Comparison of ENCODE assay signal across 22 cellular contexts in genomic region chr6:19317587-19317986, GRCh38.
"Had no signal": no experiment of that assay in that cellular context is flagged by ENCODE, and none has a peak within 500 bp of the region (broad histone marks: within the 10 kb centered on the region; RNA-seq: fewer than 3 reads in every experiment).

No MANE protein-coding gene starts in this region.

- H3K4me1 Mint-ChIP-seq: stimulated activated naive B cell treated with anti-CD40 and anti-IgM and Interleukin-4, amounts not matched to agents 10 μg/mL and 1 μg/mL and 100 μg/mL, for 72 hours had no signal

- H3K9me3 Mint-ChIP-seq: nephron progenitor cell; stimulated activated naive B cell treated with anti-CD40 and anti-IgM and Interleukin-4, amounts not matched to agents 10 μg/mL and 1 μg/mL and 100 μg/mL, for 72 hours had no signal

- DNase-seq: dermis blood vessel endothelial cell; effector memory CD4-positive, alpha-beta T cell; foreskin keratinocyte; heart left ventricle; left cardiac atrium; left lung; mesenchymal stem cell; mucosa of descending colon; naive B cell; nephron progenitor cell; occipital lobe; ovary; posterior cingulate gyrus; psoas muscle; right cardiac atrium; stimulated activated CD4-positive, alpha-beta T cell treated with anti-CD3 and anti-CD28 coated beads, Interleukin-15, amount 100 ng/mL, for 24 hours; stimulated activated CD4-positive, alpha-beta T cell treated with anti-CD3 and anti-CD28 coated beads, Interleukin-2, amount 100 ng/mL, for 48 hours; stimulated activated naive B cell treated with anti-CD40 and anti-IgM and Interleukin-4, amounts not matched to agents 10 μg/mL and 1 μg/mL and 100 μg/mL, for 72 hours; upper lobe of left lung had no signal

- ATAC-seq: foreskin keratinocyte; gastroesophageal sphincter; heart left ventricle; left cardiac atrium; left lung; mucosa of descending colon; psoas muscle; right cardiac atrium; stimulated activated naive B cell treated with anti-CD40 and anti-IgM and Interleukin-4, amounts not matched to agents 10 μg/mL and 1 μg/mL and 100 μg/mL, for 72 hours had no signal

- H3K4me3 Mint-ChIP-seq: mesothelial cell of epicardium; naive B cell; nephron progenitor cell; stimulated activated naive B cell treated with anti-CD40 and anti-IgM and Interleukin-4, amounts not matched to agents 10 μg/mL and 1 μg/mL and 100 μg/mL, for 72 hours; stimulated activated naive CD8-positive, alpha-beta T cell treated with anti-CD3 and anti-CD28 coated beads, Interleukin-15, Interleukin-2, amounts not matched to agents 100 ng/mL and 50 ng/mL, for 24 hours had no signal

- H3K27ac Mint-ChIP-seq: naive B cell; nephron progenitor cell; stimulated activated naive B cell treated with anti-CD40 and anti-IgM and Interleukin-4, amounts not matched to agents 10 μg/mL and 1 μg/mL and 100 μg/mL, for 72 hours; stimulated activated naive CD8-positive, alpha-beta T cell treated with anti-CD3 and anti-CD28 coated beads, Interleukin-15, Interleukin-2, amounts not matched to agents 100 ng/mL and 50 ng/mL, for 24 hours had no signal

- H3K36me3 Mint-ChIP-seq: mesothelial cell of epicardium; naive B cell; stimulated activated naive B cell treated with anti-CD40 and anti-IgM and Interleukin-4, amounts not matched to agents 10 μg/mL and 1 μg/mL and 100 μg/mL, for 72 hours had no signal

- H3K27me3 Mint-ChIP-seq: naive B cell; stimulated activated naive B cell treated with anti-CD40 and anti-IgM and Interleukin-4, amounts not matched to agents 10 μg/mL and 1 μg/mL and 100 μg/mL, for 72 hours; stimulated activated naive CD8-positive, alpha-beta T cell treated with anti-CD3 and anti-CD28 coated beads, Interleukin-15, Interleukin-2, amounts not matched to agents 100 ng/mL and 50 ng/mL, for 24 hours had no signal
